ENCODE assay signal across 24 cellular contexts in the genomic region with DNA sequence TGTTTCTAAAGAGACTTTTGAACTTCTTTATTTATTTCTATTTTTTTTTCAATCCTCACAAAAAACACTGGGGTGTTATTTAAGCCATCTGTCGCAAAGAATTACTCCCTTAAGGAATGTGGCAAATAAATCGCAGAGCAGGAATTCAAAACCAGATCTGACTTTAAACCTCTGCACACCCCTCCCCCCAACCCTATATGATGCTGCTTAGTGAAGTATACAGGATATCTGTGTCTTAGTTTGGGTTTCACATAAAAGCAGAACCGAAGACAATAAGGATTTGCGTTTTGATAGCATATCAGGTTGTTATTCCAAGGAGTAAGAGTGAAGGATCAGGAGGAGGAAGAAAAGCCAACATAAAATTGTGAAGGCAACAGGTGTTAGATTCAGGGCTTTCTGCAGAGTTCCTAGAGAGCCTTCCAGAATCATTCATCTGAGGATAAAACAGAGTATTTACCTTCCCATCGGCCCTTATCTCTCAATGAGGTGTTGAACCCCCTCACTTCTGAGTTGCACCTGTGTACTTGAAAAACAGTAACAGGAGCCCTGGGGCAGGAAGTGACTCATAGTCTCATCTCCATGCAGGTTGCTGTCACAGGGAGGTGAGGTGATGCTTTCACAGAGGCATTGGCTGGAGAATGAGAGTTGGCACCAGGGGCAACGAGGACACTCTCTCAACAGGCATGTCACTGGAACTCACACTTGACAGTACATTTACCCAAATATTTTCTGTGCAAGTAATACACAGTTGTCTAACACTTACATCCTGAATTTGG. TPM values are rescaled to one million over a fixed set of nuclear protein-coding genes. Genes with fewer than 3 reads are reported as not detected.
DNase-seq lines count a peak whose midpoint lies in the region; ATAC-seq and TF ChIP-seq lines count a peak whose summit lies in the region.
"Had no signal": no experiment of that assay in that cellular context is flagged by ENCODE, and none has a peak within 500 bp of the region (broad histone marks: within the 10 kb centered on the region; RNA-seq: fewer than 3 reads in every experiment).

No MANE protein-coding gene starts in this region.

- intact Hi-C loops in body of pancreas (cut with DNase I): no loop called here

- H3K4me3 ChIP-seq in GM06990 (replicated peaks; ENCODE audit: low read depth, low read length) (no peak overlapping the region), body of pancreas (no peak overlapping the region)
- H3K4me3 ChIP-seq: esophagus muscularis mucosa, gastrocnemius medialis, GM23248, tibial nerve had no signal

- H3K27me3 ChIP-seq in GM06990 (replicated peaks; ENCODE audit: control insufficient read depth, insufficient read depth, low read length) (no peaks in the 10 kb centered on the region), body of pancreas (no peaks in the 10 kb centered on the region)
- H3K27me3 ChIP-seq: brain microvascular endothelial cell had no signal

- WGBS in body of pancreas, 2 donors: 37 to 45% methylated on average over 6 of the region's 6 CpGs

- H3K36me3 ChIP-seq in GM06990 (ENCODE audit: control insufficient read depth, insufficient read depth, low read length) (no peaks in the 10 kb centered on the region), body of pancreas (replicated peaks in 1 of 2; ENCODE audit: insufficient read depth in 1 of 2, low read depth in 2 of 2) (no peaks in the 10 kb centered on the region)
- H3K36me3 ChIP-seq: brain microvascular endothelial cell, esophagus muscularis mucosa, gastrocnemius medialis, tibial nerve, WERI-Rb-1 had no signal

- no peaks in the 10 kb centered on the region for H3K9me3 ChIP-seq in body of pancreas
- H3K9me3 ChIP-seq: gastrocnemius medialis had no signal

- TF ChIP-seq POLR2A in body of pancreas (IDR thresholded peaks at IDR 0.05): no peak

- TF ChIP-seq CTCF in GM06990 (IDR thresholded peaks at IDR 0.05; ENCODE audit: insufficient read depth, low read length, poor library complexity, severe bottlenecking): no peak
- TF ChIP-seq CTCF in body of pancreas (IDR thresholded peaks at IDR 0.05): no peak

- no peaks in the 10 kb centered on the region for H3K4me1 ChIP-seq in body of pancreas
- H3K4me1 ChIP-seq: esophagus muscularis mucosa, gastrocnemius medialis, tibial nerve had no signal

- no peak for ATAC-seq in GM18907 (IDR thresholded peaks at IDR 0.05; ENCODE audit: unreplicated experiment)
- no peak for ATAC-seq in HG03097 (IDR thresholded peaks at IDR 0.05; ENCODE audit: low FRiP score, unreplicated experiment)
- ATAC-seq in body of pancreas: no peak
- ATAC-seq: gastrocnemius medialis had no signal

- peak; percentile 67 for DNase-seq in DMS153 treated with DMSO at 0.1 percent for 48 hours (lab: John Stamatoyannopoulos, UW; ENCODE audit: unreplicated experiment)
- peak; percentile 28 for DNase-seq in GM06990 (ENCODE audit: extremely low read depth, insufficient read length)
- peak; percentile 83 for DNase-seq in NCI-H510A treated with DMSO at 0.1 percent for 48 hours (lab: John Stamatoyannopoulos, UW)
- peak; percentile 8 for DNase-seq in epithelial cell of prostate (ENCODE audit: low read depth, low spot score)
- no peak for DNase-seq in NCI-H82 treated with DMSO at 0.1 percent for 48 hours (lab: John Stamatoyannopoulos, UW; ENCODE audit: unreplicated experiment)
- no peak for DNase-seq in body of pancreas
- DNase-seq: activated CD4-positive, alpha-beta T cell treated with anti-CD3 and anti-CD28 coated beads, Interleukin-2, amount 50 U/mL, for 4 hours; activated effector memory CD4-positive, alpha-beta T cell treated with anti-CD3 and anti-CD28 coated beads, Interleukin-2, amount 50 U/mL, for 16 hours; brain microvascular endothelial cell; CD4-positive, CD25-positive, alpha-beta regulatory T cell; effector CD8-positive, alpha-beta T cell; gastrocnemius medialis; GM23248; hypothalamus; NCI-H1417 treated with DMSO at 0.1 percent for 48 hours; small intestine; stimulated activated CD4-positive, alpha-beta T cell treated with anti-CD3 and anti-CD28 coated beads, Interleukin-2, amount 100 ng/mL, for 48 hours; stimulated activated naive CD4-positive, alpha-beta T cell treated with Interleukin-2 at 50 U/mL for 16 hours; WERI-Rb-1 had no signal

- H3K27ac ChIP-seq in epithelial cell of prostate: no peak overlapping the region
- no peak overlapping the region for H3K27ac ChIP-seq in body of pancreas
- H3K27ac ChIP-seq: brain microvascular endothelial cell, esophagus muscularis mucosa, gastrocnemius medialis, GM23248, tibial nerve, WERI-Rb-1 had no signal

RNA-seq across cellular contexts. Expression of a gene that starts 33.5 kb away (rescaled TPM):
- not detected for total RNA-seq in body of pancreas
- total RNA-seq: CD4-positive, CD25-positive, alpha-beta regulatory T cell; esophagus muscularis mucosa; GM23248; RPMI7951 had no signal

Comparison
In these comparisons a context has a peak if more than half of its experiments do, and no peak if none do; other contexts are left out.
1. DNase-seq: peak in DMS153 treated with DMSO at 0.1 percent for 48 hours (single experiment), GM06990 (single experiment), NCI-H510A treated with DMSO at 0.1 percent for 48 hours (single experiment) and epithelial cell of prostate (single experiment); none in NCI-H82 treated with DMSO at 0.1 percent for 48 hours (single experiment) and body of pancreas (0 of 4).